In genomic region chr10:43846187-43846680, GRCh38 we compare ENCODE assay signal across 9 cellular contexts.
DNase-seq lines count a peak whose midpoint lies in the region; ATAC-seq and TF ChIP-seq lines count a peak whose summit lies in the region.
"Had no signal": no experiment of that assay in that cellular context is flagged by ENCODE, and none has a peak within 500 bp of the region (broad histone marks: within the 10 kb centered on the region; RNA-seq: fewer than 3 reads in every experiment).

No MANE protein-coding gene starts in this region.

- H3K9me3 ChIP-seq in ascending aorta, result no peaks in the 10 kb centered on the region
- H3K9me3 ChIP-seq in naive thymus-derived CD4-positive, alpha-beta T cell (ENCODE audit: control insufficient read depth in 2 of 3, low read length in 3 of 3), result no peaks in the 10 kb centered on the region
- no peaks in the 10 kb centered on the region for H3K9me3 ChIP-seq in OCI-LY7 (ENCODE audit: low read length)

- H2AFZ ChIP-seq in OCI-LY7 (ENCODE audit: low read length), result no peak overlapping the region

- H3K4me2 ChIP-seq in OCI-LY7 (ENCODE audit: low read length), result no peak overlapping the region

- POLR2A ChIA-PET in naive thymus-derived CD4-positive, alpha-beta T cell (lab: Charles Lee), result interaction anchor here (0.7 kb wide), 1 partner anchor 156 kb away, joined by 3 read pairs; no protein-coding TSS in a partner anchor
- POLR2A ChIA-PET in OCI-LY7 (lab: Charles Lee), result no interaction called here

- peaks cover 0 to 4% (median 0%) of the 10 kb centered on the region in 5 donors for H3K27me3 Mint-ChIP-seq in naive thymus-derived CD4-positive, alpha-beta T cell

- no peaks in the 10 kb centered on the region for H3K36me3 Mint-ChIP-seq in naive thymus-derived CD4-positive, alpha-beta T cell

- ATAC-seq in naive thymus-derived CD4-positive, alpha-beta T cell, result peak; percentile 54

- no peaks in the 10 kb centered on the region for H3K9me2 ChIP-seq in OCI-LY7 (ENCODE audit: insufficient read depth, low read length)

- no peak overlapping the region for H3K4me3 ChIP-seq in AG09309 (ENCODE audit: control insufficient read depth, low read depth, low read length)
- no peak overlapping the region for H3K4me3 ChIP-seq in ascending aorta
- H3K4me3 ChIP-seq in naive thymus-derived CD4-positive, alpha-beta T cell (ENCODE audit: low read length), result peak overlapping the region; percentile 54
- H3K4me3 ChIP-seq in OCI-LY7 (ENCODE audit: low read depth, low read length, poor library complexity, severe bottlenecking), result no peak overlapping the region

- no peaks in the 10 kb centered on the region for H3K36me3 ChIP-seq in ascending aorta
- H3K36me3 ChIP-seq in naive thymus-derived CD4-positive, alpha-beta T cell (ENCODE audit: control insufficient read depth in 2 of 3, insufficient read depth in 3 of 3, low read length in 3 of 3), result no peaks in the 10 kb centered on the region
- H3K36me3 ChIP-seq in OCI-LY7 (ENCODE audit: insufficient read depth, low read length), result no peaks in the 10 kb centered on the region

- peak overlapping the region; percentile 60 to 74 for H3K27ac ChIP-seq in ascending aorta
- peak overlapping the region; percentile 36 for H3K27ac ChIP-seq in naive thymus-derived CD4-positive, alpha-beta T cell (ENCODE audit: low read depth, low read length)
- no peak overlapping the region for H3K27ac ChIP-seq in OCI-LY7 (ENCODE audit: low read depth, low read length, poor library complexity, severe bottlenecking)
- H3K27ac ChIP-seq: epithelial cell of prostate had no signal

- H3K27me3 ChIP-seq in ascending aorta, result no peaks in the 10 kb centered on the region
- H3K27me3 ChIP-seq in naive thymus-derived CD4-positive, alpha-beta T cell (ENCODE audit: control insufficient read depth in 2 of 2, insufficient read depth in 2 of 2, low read length in 2 of 2), result no peaks in the 10 kb centered on the region

- H3K79me2 ChIP-seq in OCI-LY7 (ENCODE audit: insufficient read depth, low read depth, low read length), result no peaks in the 10 kb centered on the region

- H4K20me1 ChIP-seq in OCI-LY7 (ENCODE audit: insufficient read depth, low read length), result no peaks in the 10 kb centered on the region

- peak overlapping the region; percentile 61 to 88 (median 82) for H3K4me3 Mint-ChIP-seq in naive thymus-derived CD4-positive, alpha-beta T cell

- peak overlapping the region; percentile 14 to 93 (median 83) for H3K27ac Mint-ChIP-seq in naive thymus-derived CD4-positive, alpha-beta T cell

- peaks cover 15 to 44% (median 34%) of the 10 kb centered on the region in 7 donors for H3K4me1 Mint-ChIP-seq in naive thymus-derived CD4-positive, alpha-beta T cell

- H3K4me1 ChIP-seq in ascending aorta, result peaks cover 3 to 38% of the 10 kb centered on the region in 2 donors
- H3K4me1 ChIP-seq in naive thymus-derived CD4-positive, alpha-beta T cell (ENCODE audit: control insufficient read depth in 2 of 2, insufficient read depth in 2 of 2, low read length in 2 of 2), result peaks cover 9 to 12% of the 10 kb centered on the region in 2 donors
- no peaks in the 10 kb centered on the region for H3K4me1 ChIP-seq in OCI-LY7 (ENCODE audit: insufficient read depth, low read length, poor library complexity, severe bottlenecking)

- peaks cover 0 to 6% (median 0%) of the 10 kb centered on the region in 11 donors for H3K9me3 Mint-ChIP-seq in naive thymus-derived CD4-positive, alpha-beta T cell

- in situ Hi-C loops in KBM-7 (cut with MboI; ENCODE audit: low pct_unique_long_range_greater_than_20kb, low sequenced_read_pairs), result no loop called here

- TF ChIP-seq CTCF in AG09309 (IDR thresholded peaks at IDR 0.05; ENCODE audit: control insufficient read depth, insufficient read depth, low read depth, low read length, missing control alignments) (peak; percentile 21), ascending aorta (IDR thresholded peaks at IDR 0.05) (no peak), OCI-LY7 (conservative IDR thresholded peaks at IDR 0.05; ENCODE audit: low read length) (no peak)

- intact Hi-C loops in ascending aorta (cut with DNase I) (loop anchor here (2.0 to 5.0 kb wide), 2 partner anchors 17 to 154 kb away; no protein-coding TSS in a partner anchor), OCI-LY7 (cut with micrococcal nuclease; ENCODE audit: unreplicated experiment) (no loop called here)
- intact Hi-C loops in naive thymus-derived CD4-positive, alpha-beta T cell (cut with micrococcal nuclease), result loop anchor here in 1 of 2 donors (1.0 kb wide), 2 partner anchors 30 to 156 kb away; no protein-coding TSS in a partner anchor

- BruUV-seq in OCI-LY7 (replicated peaks; lab: Mats Ljungman, UMichigan), result no TSS peak

- DNase-seq in AG09309 (ENCODE audit: low read depth) (peak; percentile 72), KBM-7 (peak; percentile 4), ascending aorta (ENCODE audit: low spot score in 2 of 2) (peak in 1 of 2 donors; percentile 80), HuH-7.5 (ENCODE audit: low spot score) (no peak), 8988T (no peak), NOMO-1 treated with dmso at 0.1 percent for 144 hours (lab: John Stamatoyannopoulos, UW; ENCODE audit: unreplicated experiment) (no peak), OCI-LY7 (ENCODE audit: low spot score) (no peak)
- peak in 5 of 9 donors; percentile 10 to 31 (median 14) for DNase-seq in naive thymus-derived CD4-positive, alpha-beta T cell

- CTCF ChIA-PET in naive thymus-derived CD4-positive, alpha-beta T cell (lab: Charles Lee), result no interaction called here
- CTCF ChIA-PET in OCI-LY7 (lab: Charles Lee; ENCODE audit: unreplicated experiment), result no interaction called here

Comparison
In these comparisons a context has a peak if more than half of its experiments do, and no peak if none do; other contexts are left out.
1. DNase-seq: peak in AG09309 (single experiment), KBM-7 (single experiment) and naive thymus-derived CD4-positive, alpha-beta T cell (5 of 9); none in HuH-7.5 (single experiment), 8988T (single experiment), NOMO-1 treated with dmso at 0.1 percent for 144 hours (single experiment) and OCI-LY7 (single experiment).